8 cellular contexts compared by ENCODE assay signal in the genomic region with DNA sequence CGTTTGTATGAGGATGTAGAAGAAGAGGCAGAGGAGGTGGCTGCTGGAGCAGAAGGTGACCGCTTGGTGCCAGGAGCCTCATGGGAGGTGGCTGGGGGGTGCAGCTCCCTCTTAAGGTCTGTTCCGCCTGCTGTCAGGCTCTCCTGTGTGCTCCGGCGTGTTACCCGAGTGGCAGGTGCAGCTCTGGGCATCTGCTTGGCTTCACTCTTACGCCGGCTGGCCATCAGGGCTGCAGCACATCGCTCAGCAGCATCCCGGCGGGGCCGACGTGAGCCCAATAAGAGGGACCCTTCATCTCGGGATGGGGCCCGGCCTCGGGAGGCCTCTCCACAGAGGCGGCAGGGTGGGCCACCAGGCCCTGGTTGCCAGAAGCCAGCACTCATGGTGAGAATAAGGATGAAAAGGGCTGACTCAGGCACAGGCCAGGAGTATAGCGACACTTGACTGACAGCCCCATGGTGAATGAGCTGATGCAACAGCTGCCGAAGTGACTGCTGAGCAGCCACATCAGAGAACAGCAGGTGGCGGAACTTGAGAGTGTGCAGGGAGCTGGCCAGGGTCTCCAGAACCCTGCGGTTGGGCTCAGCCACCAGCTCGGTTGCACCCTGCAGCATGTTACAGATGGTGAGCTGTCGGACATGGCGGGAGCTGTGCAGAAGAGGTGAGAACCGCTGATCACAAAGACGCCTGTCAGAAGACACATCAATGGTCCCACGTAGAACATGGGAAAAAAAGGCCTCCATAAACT. TPM values are rescaled to one million over a fixed set of nuclear protein-coding genes. Genes with fewer than 3 reads are reported as not detected.
A peak's percentile ranks its signal among the peaks of the same experiment; 100 is the strongest.
DNase-seq lines count a peak whose midpoint lies in the region; ATAC-seq, FAIRE-seq and TF ChIP-seq lines count a peak whose summit lies in the region.

No MANE protein-coding gene starts in this region.

- peak overlapping the region; percentile 83 to 93 (median 86) for H3K27ac ChIP-seq in gastrocnemius medialis

- H3K36me3 Mint-ChIP-seq in HFFc6 (ENCODE audit: low read depth), result peaks cover 52% of the 10 kb centered on the region

- intact Hi-C loops in gastrocnemius medialis (cut with DNase I; ENCODE audit: low total_unique reads), result loop anchor here (2.0 to 5.0 kb wide), 2 partner anchors 17 to 56 kb away; partner anchors contain the start of genes LRRC41, NSUN4 and UQCRH

- H3K27ac Mint-ChIP-seq in HFFc6, result no peak overlapping the region

- peaks cover 24 to 46% of the 10 kb centered on the region in 2 donors for H3K4me1 ChIP-seq in gastrocnemius medialis

- TF ChIP-seq CTCF in gastrocnemius medialis (IDR thresholded peaks at IDR 0.05 in 4 of 5, conservative IDR thresholded peaks at IDR 0.05 in 1 of 5) (peak in 4 of 5 experiments; percentile 14 to 34 (median 24)), HFFc6 (IDR thresholded peaks at IDR 0.05) (no peak)

- no peak overlapping the region for H3K4me3 Mint-ChIP-seq in HFFc6

- peaks cover 24% of the 10 kb centered on the region for H3K36me3 ChIP-seq in H7 (replicated peaks; ENCODE audit: control insufficient read depth, insufficient read depth, low read length)
- H3K36me3 ChIP-seq in gastrocnemius medialis, result peaks cover 0 to 31% of the 10 kb centered on the region in 2 donors

- no peaks in the 10 kb centered on the region for H3K9me3 Mint-ChIP-seq in HFFc6

- in situ Hi-C loops in gastrocnemius medialis (cut with MboI; ENCODE audit: low sequenced_read_pairs in 4 of 4), result no loop called here

- no peaks in the 10 kb centered on the region for H3K27me3 ChIP-seq in H7 (ENCODE audit: control insufficient read depth, insufficient read depth, low read length)
- no peaks in the 10 kb centered on the region for H3K27me3 ChIP-seq in gastrocnemius medialis

- TF ChIP-seq POLR2A in gastrocnemius medialis (IDR thresholded peaks at IDR 0.05), result no peak

- H3K9me3 ChIP-seq in gastrocnemius medialis, result no peaks in the 10 kb centered on the region

- H3K27me3 Mint-ChIP-seq in HFFc6 (ENCODE audit: insufficient read depth), result peaks cover 4% of the 10 kb centered on the region

- peaks cover 57% of the 10 kb centered on the region for H3K4me1 Mint-ChIP-seq in HFFc6 (ENCODE audit: low read depth)

- no peak overlapping the region for H3K4me3 ChIP-seq in H7 (ENCODE audit: insufficient read depth, low read depth, low read length)
- no peak overlapping the region for H3K4me3 ChIP-seq in gastrocnemius medialis

- FAIRE-seq in urothelium cell line (lab: Jason Lieb, UNC), result no peak

- peak; percentile 59 for DNase-seq in H7
- DNase-seq in NCI-H510A (lab: John Stamatoyannopoulos, UW), result peak; percentile 90
- peak; percentile 14 for DNase-seq in activated gamma-delta T cell treated with anti-CD3 and anti-CD28 coated beads, Interleukin-2, amount 50 U/mL, for 16 hours (ENCODE audit: low read depth)
- peak; percentile 87 to 94 for DNase-seq in gastrocnemius medialis
- no peak for DNase-seq in HFFc6
- DNase-seq in cerebellum (ENCODE audit: low spot score), result no peak
- DNase-seq in urothelium cell line (ENCODE audit: low spot score), result no peak

- ATAC-seq in gastrocnemius medialis (peak; percentile 97), HG03521 (IDR thresholded peaks at IDR 0.05; ENCODE audit: unreplicated experiment) (no peak)

RNA-seq across cellular contexts. Expression of gene LRRC41, which starts 17.5 kb away (rescaled TPM):
- total RNA-seq in H7 (2014; rRNA removed; shearing (Covaris generic)), result 123 and 133 TPM in 2 replicates
- total RNA-seq in gastrocnemius medialis (10 to 100 TPM; 76.3 to 99.2 (median 77.9) TPM), cerebellum (50.8 TPM)
- 100 to 1,000 TPM in 4 of 6 experiments, 10 to 100 TPM in 2; 93.9 to 118 (median 104) TPM for total RNA-seq in HFFc6 (2021; fragmentation: NEBNext Ultra II Directional; extraction: Animal tissue kit (Norgen Biotek cat#: 25700))

RNA-seq across cellular contexts. Expression of gene UQCRH, which starts 17.6 kb away (rescaled TPM):
- total RNA-seq in H7 (2014; rRNA removed; shearing (Covaris generic)), result 909 and 1,018 TPM in 2 replicates
- 100 to 1,000 TPM; 415 to 695 (median 493) TPM for total RNA-seq in gastrocnemius medialis
- total RNA-seq in HFFc6 (2021; fragmentation: NEBNext Ultra II Directional; extraction: Animal tissue kit (Norgen Biotek cat#: 25700)), result 100 to 1,000 TPM; 211 to 274 (median 260) TPM
- 177 TPM for total RNA-seq in cerebellum

RNA-seq across cellular contexts. Expression of gene RAD54L, which starts 38.3 kb away (rescaled TPM):
- 42.2 and 46.7 TPM in 2 replicates for total RNA-seq in H7 (2014; rRNA removed; shearing (Covaris generic))
- 1 to 10 TPM in 1 of 4 donors, not detected in 3; 1.1 TPM for total RNA-seq in gastrocnemius medialis
- total RNA-seq in HFFc6 (2021; fragmentation: NEBNext Ultra II Directional; extraction: Animal tissue kit (Norgen Biotek cat#: 25700)), result 10 to 100 TPM in 1 of 6 experiments, 1 to 10 TPM in 5; 3.8 to 10.9 (median 8.3) TPM
- total RNA-seq in cerebellum, result 2.6 TPM

RNA-seq across cellular contexts. Expression of gene NSUN4, which starts 54.7 kb away (rescaled TPM):
- total RNA-seq in H7 (2014; rRNA removed; shearing (Covaris generic)), result 10.4 and 11.8 TPM in 2 replicates
- 10 to 100 TPM; 15.5 to 22.5 (median 20.8) TPM for total RNA-seq in gastrocnemius medialis
- total RNA-seq in HFFc6 (2021; fragmentation: NEBNext Ultra II Directional; extraction: Animal tissue kit (Norgen Biotek cat#: 25700)), result 10 to 100 TPM; 14.8 to 17.2 (median 16.7) TPM
- total RNA-seq in cerebellum, result 12.9 TPM

Comparison
In these comparisons a context has a peak if more than half of its experiments do, and no peak if none do; other contexts are left out.
1. DNase-seq: peak in H7 (single experiment), NCI-H510A (single experiment), activated gamma-delta T cell treated with anti-CD3 and anti-CD28 coated beads, Interleukin-2, amount 50 U/mL, for 16 hours (single experiment) and gastrocnemius medialis (2 of 2); none in HFFc6 (single experiment), cerebellum (single experiment) and urothelium cell line (single experiment).